Comparison of ENCODE assay signal across 2 cellular contexts in genomic region chr16:5085716-5086115, GRCh38. TPM values are rescaled to one million over a fixed set of nuclear protein-coding genes. Genes with fewer than 3 reads are reported as not detected.
"Had no signal": no experiment of that assay in that cellular context is flagged by ENCODE, and none has a peak within 500 bp of the region (broad histone marks: within the 10 kb centered on the region; RNA-seq: fewer than 3 reads in every experiment).

No MANE protein-coding gene starts in this region.

RNA-seq across cellular contexts. Expression of gene C16orf89, which starts 20.0 kb away (rescaled TPM):
- total RNA-seq: G401, GM12878 had no signal
- polyA plus RNA-seq: GM12878 had no signal
